12 cellular contexts compared by ENCODE assay signal in genomic region chr14:95183532-95184412, GRCh38. TPM values are rescaled to one million over a fixed set of nuclear protein-coding genes. Genes with fewer than 3 reads are reported as not detected.
A peak's percentile ranks its signal among the peaks of the same experiment; 100 is the strongest.
DNase-seq lines count a peak whose midpoint lies in the region; ATAC-seq, FAIRE-seq and TF ChIP-seq lines count a peak whose summit lies in the region.
"Had no signal": no experiment of that assay in that cellular context is flagged by ENCODE, and none has a peak within 500 bp of the region (broad histone marks: within the 10 kb centered on the region; RNA-seq: fewer than 3 reads in every experiment).

No MANE protein-coding gene starts in this region.

- no peak for TF ChIP-seq EP300 in A549 (IDR thresholded peaks at IDR 0.05)

- H3K4me1 ChIP-seq in A549 (peaks cover 7% of the 10 kb centered on the region), muscle layer of duodenum (ENCODE audit: control insufficient read depth in 1 of 2, insufficient read depth in 2 of 2, low read length in 2 of 2) (peaks cover 14 to 27% of the 10 kb centered on the region in 2 donors)

- TF ChIP-seq CTCF in A549 (IDR thresholded peaks at IDR 0.05) (no peak), endothelial cell (IDR thresholded peaks at IDR 0.05; ENCODE audit: unreplicated experiment) (no peak)

- DNase-seq in A549 (ENCODE audit: low read depth in 1 of 2, low spot score in 1 of 2) (no peak), endothelial cell (ENCODE audit: low spot score) (no peak), pons (ENCODE audit: low spot score) (no peak), NOMO-1 (lab: John Stamatoyannopoulos, UW; ENCODE audit: unreplicated experiment in 2 of 2) (no peak)
- DNase-seq: activated CD8-positive, alpha-beta memory T cell treated with anti-CD3 and anti-CD28 coated beads, Interleukin-2, amount 50 U/mL, for 4 hours; activated naive CD8-positive, alpha-beta T cell treated with anti-CD3 and anti-CD28 coated beads, Interleukin-2, amount 50 U/mL, for 24 hours; NCI-H2081 had no signal

- no peak for TF ChIP-seq POLR2A in A549 (IDR thresholded peaks at IDR 0.05; ENCODE audit: low read length)

- peak overlapping the region; percentile 38 for H3K27ac Mint-ChIP-seq in endothelial cell (ENCODE audit: unreplicated experiment)
- H3K27ac Mint-ChIP-seq: activated naive CD8-positive, alpha-beta T cell treated with anti-CD3 and anti-CD28 coated beads, Interleukin-2, amount 50 U/mL, for 24 hours; T-helper 2 cell treated with Interferon-gamma antibody and Interleukin-4, amounts not matched to agents 5 μg/mL and 100 μg/mL, for 36 hours had no signal

- peak overlapping the region; percentile 8 for H3K4me3 Mint-ChIP-seq in endothelial cell (ENCODE audit: unreplicated experiment)
- H3K4me3 Mint-ChIP-seq: activated naive CD8-positive, alpha-beta T cell treated with anti-CD3 and anti-CD28 coated beads, Interleukin-2, amount 50 U/mL, for 24 hours; T-helper 2 cell treated with Interferon-gamma antibody and Interleukin-4, amounts not matched to agents 5 μg/mL and 100 μg/mL, for 36 hours had no signal

- no peak for FAIRE-seq in A549 (lab: Jason Lieb, UNC)

- POLR2A ChIA-PET in A549 (lab: Yijun Ruan, JAX) = no interaction called here

- H3K27me3 Mint-ChIP-seq in endothelial cell (ENCODE audit: unreplicated experiment) = peaks cover 4% of the 10 kb centered on the region

- peaks cover 9% of the 10 kb centered on the region; the same call in 1 of the 3 replicates for H3K9me3 ChIP-seq in A549
- no peaks in the 10 kb centered on the region for H3K9me3 ChIP-seq in muscle layer of duodenum (ENCODE audit: control insufficient read depth in 1 of 2, low read length in 2 of 2)

- CTCF ChIA-PET in A549 (lab: Yijun Ruan, JAX) = interaction anchor here (1.2 to 1.3 kb wide), 2 partner anchors 178 to 248 kb away, joined by 3 to 4 read pairs; no protein-coding TSS in a partner anchor

- H3K27ac ChIP-seq in A549 (no peak overlapping the region), muscle layer of duodenum (ENCODE audit: low read length) (peak overlapping the region; percentile 79)

- peaks cover 0 to 6% of the 10 kb centered on the region in 2 donors for H3K36me3 ChIP-seq in muscle layer of duodenum (ENCODE audit: control insufficient read depth in 1 of 2, insufficient read depth in 2 of 2, low read length in 2 of 2)

- WGBS in A549 (ENCODE audit: missing lambda C conversion rate) = 61% methylated on average over 6 of the region's 6 CpGs

- H3K27me3 ChIP-seq in muscle layer of duodenum (ENCODE audit: low read depth, low read length) = no peaks in the 10 kb centered on the region

- H3K36me3 Mint-ChIP-seq in endothelial cell (ENCODE audit: low read depth, unreplicated experiment) = no peaks in the 10 kb centered on the region

- H3K4me2 ChIP-seq in A549 = peak overlapping the region; percentile 45

- ATAC-seq in A549 (no peak), HG03432 (IDR thresholded peaks at IDR 0.05; ENCODE audit: unreplicated experiment) (peak; percentile 63), GM19467 (IDR thresholded peaks at IDR 0.05; ENCODE audit: unreplicated experiment) (no peak), GM19035 (IDR thresholded peaks at IDR 0.05; ENCODE audit: unreplicated experiment) (no peak)
- ATAC-seq: activated naive CD8-positive, alpha-beta T cell treated with anti-CD3 and anti-CD28 coated beads, Interleukin-2, amount 50 U/mL, for 24 hours had no signal

- H3K9me3 Mint-ChIP-seq in endothelial cell (ENCODE audit: unreplicated experiment) = no peaks in the 10 kb centered on the region

- TF ChIP-seq RAD21 in A549 (conservative IDR thresholded peaks at IDR 0.05 in 1 of 2, IDR thresholded peaks at IDR 0.05 in 1 of 2) = no peak

- no peak overlapping the region for H3K4me3 ChIP-seq in A549
- H3K4me3 ChIP-seq in muscle layer of duodenum (ENCODE audit: low read depth in 1 of 2, low read length in 2 of 2) = no peak overlapping the region

- H3K4me1 Mint-ChIP-seq in endothelial cell (ENCODE audit: unreplicated experiment) = peaks cover 18% of the 10 kb centered on the region

TF ChIP-seq in A549, 52 proteins besides CTCF, POLR2A, EP300 and RAD21:
- TF ChIP-seq CEBPB (IDR thresholded peaks at IDR 0.05) (no peak), PBX3 (IDR thresholded peaks at IDR 0.05) (no peak), ZC3H11A (IDR thresholded peaks at IDR 0.05) (no peak), RFX5 (IDR thresholded peaks at IDR 0.05) (no peak), CBX2 (IDR thresholded peaks at IDR 0.05; ENCODE audit: borderline replicate concordance, low read depth) (no peak), JUN (IDR thresholded peaks at IDR 0.05) (no peak), PHF8 (IDR thresholded peaks at IDR 0.05; ENCODE audit: borderline replicate concordance, low read depth) (no peak), HOXA7 (CRISPR knock-in tag; IDR thresholded peaks at IDR 0.05) (no peak), KDM5A (IDR thresholded peaks at IDR 0.05) (no peak), RARB (CRISPR knock-in tag; IDR thresholded peaks at IDR 0.05) (no peak), NR3C1 (IDR thresholded peaks at IDR 0.05) (no peak), RNF2 (IDR thresholded peaks at IDR 0.05; ENCODE audit: borderline replicate concordance, low read depth) (no peak)
- TF ChIP-seq, protein P1, sequence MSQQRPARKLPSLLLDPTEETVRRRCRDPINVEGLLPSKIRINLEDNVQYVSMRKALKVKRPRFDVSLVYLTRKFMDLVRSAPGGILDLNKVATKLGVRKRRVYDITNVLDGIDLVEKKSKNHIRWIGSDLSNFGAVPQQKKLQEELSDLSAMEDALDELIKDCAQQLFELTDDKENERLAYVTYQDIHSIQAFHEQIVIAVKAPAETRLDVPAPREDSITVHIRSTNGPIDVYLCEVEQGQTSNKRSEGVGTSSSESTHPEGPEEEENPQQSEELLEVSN (IDR thresholded peaks at IDR 0.05; ENCODE audit: borderline replicate concordance, low read depth) = no peak

RNA-seq across cellular contexts. Expression of gene DICER1, which starts 26.4 kb away (rescaled TPM):
- polyA plus RNA-seq in A549 (2011; rRNA removed) = 46.3 and 51.2 TPM in 2 replicates
- 6.1 and 8.0 TPM in 2 replicates for polyA plus RNA-seq in A549 (2012; cell fraction: cytosol; rRNA removed)
- 6.9 and 10.5 TPM in 2 replicates for polyA plus RNA-seq in A549 (2012; cell fraction: nucleus; rRNA removed)
- 14.1 to 15.6 TPM (median 14.1 TPM) in 3 replicates for polyA plus RNA-seq in A549 (2017; fragmentation: RNase III; extraction: RNeasy Plus Mini Kit Qiagen cat#74134 plus additional on column Dnase treatment)
- polyA minus RNA-seq in A549 (2011; rRNA and poly(A)+ RNA removed) = 82.8 and 93.1 TPM in 2 replicates
- total RNA-seq in endothelial cell (ENCODE audit: unreplicated experiment) = 69.2 TPM
